Comparison of ENCODE assay signal across 1 cellular context in the genomic region with DNA sequence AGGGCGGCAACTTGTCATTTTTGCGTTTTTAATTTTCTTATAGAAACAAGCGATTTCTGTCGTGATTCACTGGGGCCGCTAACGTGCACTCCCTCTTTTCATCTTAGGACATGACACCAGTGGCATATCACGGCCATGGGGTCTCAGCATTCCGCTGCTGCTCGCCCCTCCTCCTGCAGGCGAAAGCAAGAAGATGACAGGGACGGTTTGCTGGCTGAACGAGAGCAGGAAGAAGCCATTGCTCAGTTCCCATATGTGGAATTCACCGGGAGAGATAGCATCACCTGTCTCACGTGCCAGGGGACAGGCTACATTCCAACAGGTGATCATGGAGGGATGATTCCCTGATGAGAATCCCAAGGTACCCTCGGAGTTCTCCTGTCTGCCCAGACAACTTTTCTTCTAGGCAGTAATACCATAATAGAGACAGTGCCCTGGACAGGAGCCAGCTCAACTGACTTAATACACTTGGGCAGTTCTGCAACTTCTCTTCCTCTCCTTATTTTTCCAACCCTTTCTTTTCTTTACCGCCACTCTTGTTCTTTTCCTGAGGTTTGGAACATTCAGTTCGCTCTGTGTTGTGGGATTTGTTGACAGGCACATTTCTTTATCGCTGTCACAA.
TF ChIP-seq lines count a peak whose summit lies in the region.

No MANE protein-coding gene starts in this region.

TF ChIP-seq in K562, 482 proteins besides CTCF, POLR2A, EP300 and RAD21 (continued from another document):
- no peak for TF ChIP-seq KLF1 (tag; IDR thresholded peaks at IDR 0.05)
- no peak for TF ChIP-seq PHF8 (IDR thresholded peaks at IDR 0.05; ENCODE audit: borderline replicate concordance, low read length)
- peak in 1 of 2 experiments; percentile 59; a peak in 1 of 4 replicates for TF ChIP-seq TEAD1 (CRISPR knock-in tag; IDR thresholded peaks at IDR 0.05)
- TF ChIP-seq, protein P1, sequence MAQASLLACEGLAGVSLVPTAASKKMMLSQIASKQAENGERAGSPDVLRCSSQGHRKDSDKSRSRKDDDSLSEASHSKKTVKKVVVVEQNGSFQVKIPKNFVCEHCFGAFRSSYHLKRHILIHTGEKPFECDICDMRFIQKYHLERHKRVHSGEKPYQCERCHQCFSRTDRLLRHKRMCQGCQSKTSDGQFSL (CRISPR knock-in tag; IDR thresholded peaks at IDR 0.05): no peak
- TF ChIP-seq, protein P1 (tag; IDR thresholded peaks at IDR 0.05): no peak
- TF ChIP-seq TSC22D4 (tag; IDR thresholded peaks at IDR 0.05): no peak
- no peak for TF ChIP-seq ZC3H8 (IDR thresholded peaks at IDR 0.05)
- TF ChIP-seq, protein P2, sequence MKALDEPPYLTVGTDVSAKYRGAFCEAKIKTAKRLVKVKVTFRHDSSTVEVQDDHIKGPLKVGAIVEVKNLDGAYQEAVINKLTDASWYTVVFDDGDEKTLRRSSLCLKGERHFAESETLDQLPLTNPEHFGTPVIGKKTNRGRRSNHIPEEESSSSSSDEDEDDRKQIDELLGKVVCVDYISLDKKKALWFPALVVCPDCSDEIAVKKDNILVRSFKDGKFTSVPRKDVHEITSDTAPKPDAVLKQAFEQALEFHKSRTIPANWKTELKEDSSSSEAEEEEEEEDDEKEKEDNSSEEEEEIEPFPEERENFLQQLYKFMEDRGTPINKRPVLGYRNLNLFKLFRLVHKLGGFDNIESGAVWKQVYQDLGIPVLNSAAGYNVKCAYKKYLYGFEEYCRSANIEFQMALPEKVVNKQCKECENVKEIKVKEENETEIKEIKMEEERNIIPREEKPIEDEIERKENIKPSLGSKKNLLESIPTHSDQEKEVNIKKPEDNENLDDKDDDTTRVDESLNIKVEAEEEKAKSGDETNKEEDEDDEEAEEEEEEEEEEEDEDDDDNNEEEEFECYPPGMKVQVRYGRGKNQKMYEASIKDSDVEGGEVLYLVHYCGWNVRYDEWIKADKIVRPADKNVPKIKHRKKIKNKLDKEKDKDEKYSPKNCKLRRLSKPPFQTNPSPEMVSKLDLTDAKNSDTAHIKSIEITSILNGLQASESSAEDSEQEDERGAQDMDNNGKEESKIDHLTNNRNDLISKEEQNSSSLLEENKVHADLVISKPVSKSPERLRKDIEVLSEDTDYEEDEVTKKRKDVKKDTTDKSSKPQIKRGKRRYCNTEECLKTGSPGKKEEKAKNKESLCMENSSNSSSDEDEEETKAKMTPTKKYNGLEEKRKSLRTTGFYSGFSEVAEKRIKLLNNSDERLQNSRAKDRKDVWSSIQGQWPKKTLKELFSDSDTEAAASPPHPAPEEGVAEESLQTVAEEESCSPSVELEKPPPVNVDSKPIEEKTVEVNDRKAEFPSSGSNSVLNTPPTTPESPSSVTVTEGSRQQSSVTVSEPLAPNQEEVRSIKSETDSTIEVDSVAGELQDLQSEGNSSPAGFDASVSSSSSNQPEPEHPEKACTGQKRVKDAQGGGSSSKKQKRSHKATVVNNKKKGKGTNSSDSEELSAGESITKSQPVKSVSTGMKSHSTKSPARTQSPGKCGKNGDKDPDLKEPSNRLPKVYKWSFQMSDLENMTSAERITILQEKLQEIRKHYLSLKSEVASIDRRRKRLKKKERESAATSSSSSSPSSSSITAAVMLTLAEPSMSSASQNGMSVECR (CRISPR knock-in tag; IDR thresholded peaks at IDR 0.05): no peak
- TF ChIP-seq TEAD4 (IDR thresholded peaks at IDR 0.05; ENCODE audit: low read length): peak; percentile 11; the same call in 1 of the 2 replicates
- TF ChIP-seq TEAD4 (CRISPR knock-in tag; IDR thresholded peaks at IDR 0.05; ENCODE audit: borderline replicate concordance): no peak
